ENCODE assay signal across 16 cellular contexts in the genomic region with DNA sequence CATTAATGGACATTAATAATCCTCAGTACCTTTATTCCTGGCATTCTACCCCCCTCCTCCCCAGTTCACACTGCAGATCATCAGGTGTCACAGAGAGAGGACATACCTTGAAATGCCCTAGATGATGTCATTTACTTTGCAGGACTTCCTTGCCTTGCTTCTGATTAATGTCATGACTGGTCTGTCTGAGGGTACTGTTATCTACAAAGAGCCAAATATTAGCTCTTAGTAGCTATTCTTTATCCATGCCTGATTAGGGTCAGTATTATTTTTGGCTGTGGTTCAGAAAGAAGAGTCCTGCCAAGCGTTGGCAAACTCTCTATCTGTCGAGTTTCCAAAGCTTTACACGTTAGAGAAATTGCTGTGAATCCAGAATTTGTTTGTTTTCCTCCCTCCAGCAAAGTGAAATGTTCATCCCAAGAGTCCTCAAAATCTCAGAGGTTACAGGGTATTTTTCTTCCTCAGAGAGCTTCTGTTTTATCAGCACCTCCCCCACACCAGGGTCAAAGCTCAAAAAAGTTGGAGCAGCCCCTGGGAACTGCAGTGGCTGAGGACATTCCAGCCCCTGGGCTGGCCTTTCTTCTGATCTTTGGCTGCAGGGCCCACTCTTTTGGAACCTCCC. TPM values are rescaled to one million over a fixed set of nuclear protein-coding genes. Genes with fewer than 3 reads are reported as not detected.
DNase-seq lines count a peak whose midpoint lies in the region; ATAC-seq and TF ChIP-seq lines count a peak whose summit lies in the region.
"Had no signal": no experiment of that assay in that cellular context is flagged by ENCODE, and none has a peak within 500 bp of the region (broad histone marks: within the 10 kb centered on the region; RNA-seq: fewer than 3 reads in every experiment).

No MANE protein-coding gene starts in this region.

- H3K36me3 Mint-ChIP-seq in activated CD8-positive, alpha-beta memory T cell treated with anti-CD3 and anti-CD28 coated beads, Interleukin-2, amount 10 ng/mL, durations not matched to agents 7 days and 5 days: peaks cover 84% of the 10 kb centered on the region
- peaks cover 89% of the 10 kb centered on the region for H3K36me3 Mint-ChIP-seq in activated CD8-positive, alpha-beta T cell treated with anti-CD3 and anti-CD28 coated beads for 36 hours (ENCODE audit: low read depth)

- H3K4me1 Mint-ChIP-seq in activated CD8-positive, alpha-beta memory T cell treated with anti-CD3 and anti-CD28 coated beads, Interleukin-2, amount 10 ng/mL, durations not matched to agents 7 days and 5 days: peaks cover 27% of the 10 kb centered on the region
- peaks cover 33% of the 10 kb centered on the region for H3K4me1 Mint-ChIP-seq in activated CD8-positive, alpha-beta T cell treated with anti-CD3 and anti-CD28 coated beads for 36 hours (ENCODE audit: low read depth)
- H3K4me1 Mint-ChIP-seq: IgD-negative memory B cell had no signal

- no peak for DNase-seq in activated CD8-positive, alpha-beta memory T cell treated with anti-CD3 and anti-CD28 coated beads, Interleukin-2, amount 10 ng/mL, durations not matched to agents 7 days and 5 days
- no peak for DNase-seq in activated CD8-positive, alpha-beta memory T cell treated with anti-CD3 and anti-CD28 coated beads for 24 hours
- no peak for DNase-seq in activated CD8-positive, alpha-beta T cell treated with anti-CD3 and anti-CD28 coated beads for 36 hours
- DNase-seq in hepatocyte (ENCODE audit: low spot score) (no peak), AG08395 (ENCODE audit: low spot score) (no peak), uterus (no peak), D341Med (ENCODE audit: low spot score) (no peak)
- DNase-seq: DMS79; effector memory CD8-positive, alpha-beta T cell; heart right ventricle; NCI-H2029 treated with DMSO at 0.1 percent for 48 hours; thyroid gland had no signal

- H3K36me3 ChIP-seq in hepatocyte (replicated peaks; ENCODE audit: insufficient read depth, low read depth) (peaks cover 5% of the 10 kb centered on the region), subcutaneous abdominal adipose tissue (ENCODE audit: control insufficient read depth in 5 of 5, insufficient read depth in 5 of 5, low read length in 5 of 5) (peaks cover 6 to 41% (median 14%) of the 10 kb centered on the region in 5 donors), uterus (no peaks in the 10 kb centered on the region)
- H3K36me3 ChIP-seq: thyroid gland had no signal

- peak overlapping the region; percentile 67 for H3K27ac ChIP-seq in hepatocyte
- H3K27ac ChIP-seq in subcutaneous abdominal adipose tissue (ENCODE audit: low read depth, low read length): peak overlapping the region; percentile 24
- no peak overlapping the region for H3K27ac ChIP-seq in uterus
- H3K27ac ChIP-seq: ascending aorta, heart right ventricle, thyroid gland had no signal

- H3K9me3 ChIP-seq in hepatocyte (ENCODE audit: low read depth) (no peaks in the 10 kb centered on the region), subcutaneous abdominal adipose tissue (ENCODE audit: control insufficient read depth in 5 of 5, low read length in 5 of 5) (no peaks in the 10 kb centered on the region), uterus (no peaks in the 10 kb centered on the region)
- H3K9me3 ChIP-seq: ascending aorta, heart right ventricle, thyroid gland had no signal

- H3K4me3 Mint-ChIP-seq in activated CD8-positive, alpha-beta memory T cell treated with anti-CD3 and anti-CD28 coated beads, Interleukin-2, amount 10 ng/mL, durations not matched to agents 7 days and 5 days: no peak overlapping the region
- H3K4me3 Mint-ChIP-seq in activated CD8-positive, alpha-beta T cell treated with anti-CD3 and anti-CD28 coated beads for 36 hours: no peak overlapping the region
- H3K4me3 Mint-ChIP-seq: effector memory CD8-positive, alpha-beta T cell; IgD-negative memory B cell had no signal

- H3K4me2 ChIP-seq in hepatocyte: peak overlapping the region; percentile 39

- no peaks in the 10 kb centered on the region for H3K9me2 ChIP-seq in hepatocyte (replicated peaks; ENCODE audit: insufficient read depth)

- peaks cover 15% of the 10 kb centered on the region for H4K20me1 ChIP-seq in hepatocyte (ENCODE audit: insufficient read depth, poor library complexity, severe bottlenecking)

- H3K9me3 Mint-ChIP-seq in activated CD8-positive, alpha-beta memory T cell treated with anti-CD3 and anti-CD28 coated beads, Interleukin-2, amount 10 ng/mL, durations not matched to agents 7 days and 5 days (ENCODE audit: low read depth): no peaks in the 10 kb centered on the region
- no peaks in the 10 kb centered on the region for H3K9me3 Mint-ChIP-seq in activated CD8-positive, alpha-beta T cell treated with anti-CD3 and anti-CD28 coated beads for 36 hours
- H3K9me3 Mint-ChIP-seq: effector memory CD8-positive, alpha-beta T cell; IgD-negative memory B cell had no signal

- no peak for ATAC-seq in activated CD8-positive, alpha-beta memory T cell treated with anti-CD3 and anti-CD28 coated beads, Interleukin-2, amount 10 ng/mL, durations not matched to agents 7 days and 5 days
- no peak for ATAC-seq in activated CD8-positive, alpha-beta T cell treated with anti-CD3 and anti-CD28 coated beads for 36 hours
- ATAC-seq: effector memory CD8-positive, alpha-beta T cell had no signal

- no peaks in the 10 kb centered on the region for H3K27me3 Mint-ChIP-seq in activated CD8-positive, alpha-beta memory T cell treated with anti-CD3 and anti-CD28 coated beads, Interleukin-2, amount 10 ng/mL, durations not matched to agents 7 days and 5 days
- H3K27me3 Mint-ChIP-seq in activated CD8-positive, alpha-beta T cell treated with anti-CD3 and anti-CD28 coated beads for 36 hours: no peaks in the 10 kb centered on the region
- H3K27me3 Mint-ChIP-seq: effector memory CD8-positive, alpha-beta T cell; IgD-negative memory B cell had no signal

- H3K27ac Mint-ChIP-seq in activated CD8-positive, alpha-beta memory T cell treated with anti-CD3 and anti-CD28 coated beads, Interleukin-2, amount 10 ng/mL, durations not matched to agents 7 days and 5 days: peak overlapping the region; percentile 16
- peak overlapping the region; percentile 2 for H3K27ac Mint-ChIP-seq in activated CD8-positive, alpha-beta T cell treated with anti-CD3 and anti-CD28 coated beads for 36 hours
- H3K27ac Mint-ChIP-seq: effector memory CD8-positive, alpha-beta T cell; IgD-negative memory B cell had no signal

- CTCF ChIA-PET in activated CD8-positive, alpha-beta memory T cell treated with anti-CD3 and anti-CD28 coated beads, Interleukin-2, amount 10 ng/mL, durations not matched to agents 7 days and 5 days (lab: Charles Lee): interaction anchor here (1.2 kb wide), 1 partner anchor 13 kb away, joined by 3 read pairs; the partner anchor contains the start of gene SCD
- CTCF ChIA-PET in activated CD8-positive, alpha-beta T cell treated with anti-CD3 and anti-CD28 coated beads for 36 hours (lab: Charles Lee): interaction anchor here (0.6 to 2.0 kb wide), 4 partner anchors 9 to 75 kb away, joined by 3 to 8 read pairs (median 4); no protein-coding TSS in a partner anchor

- POLR2A ChIA-PET in activated CD8-positive, alpha-beta T cell treated with anti-CD3 and anti-CD28 coated beads for 36 hours (lab: Charles Lee): interaction anchor here (0.7 to 3.3 kb wide), 4 partner anchors 8 to 14 kb away, joined by 3 to 14 read pairs (median 3); no protein-coding TSS in a partner anchor

- intact Hi-C loops in activated CD8-positive, alpha-beta T cell treated with anti-CD3 and anti-CD28 coated beads for 36 hours (cut with micrococcal nuclease): no loop called here
- intact Hi-C loops in uterus (cut with DNase I; ENCODE audit: low total_unique reads): no loop called here

- H3K79me2 ChIP-seq in hepatocyte: peaks cover 19% of the 10 kb centered on the region

- peaks cover 56% of the 10 kb centered on the region for H3K4me1 ChIP-seq in hepatocyte (ENCODE audit: insufficient read depth)
- H3K4me1 ChIP-seq in subcutaneous abdominal adipose tissue (ENCODE audit: control insufficient read depth in 5 of 5, insufficient read depth in 5 of 5, low read length in 5 of 5): peaks cover 2 to 31% (median 26%) of the 10 kb centered on the region in 5 donors
- H3K4me1 ChIP-seq in uterus: no peaks in the 10 kb centered on the region
- H3K4me1 ChIP-seq: ascending aorta had no signal

- no peak overlapping the region for H2AFZ ChIP-seq in hepatocyte

- 34% methylated on average over 3 of the region's 3 CpGs for WGBS in hepatocyte (ENCODE audit: low lambda C conversion rate, missing lambda C conversion rate)

- H3K4me3 ChIP-seq in hepatocyte (no peak overlapping the region), subcutaneous abdominal adipose tissue (ENCODE audit: low read depth in 1 of 5, low read length in 5 of 5) (no peak overlapping the region), uterus (no peak overlapping the region)
- H3K4me3 ChIP-seq: ascending aorta, heart right ventricle, thyroid gland had no signal

- H3K9ac ChIP-seq in subcutaneous abdominal adipose tissue (ENCODE audit: low read length in 5 of 5): no peak overlapping the region

- H3K27me3 ChIP-seq in hepatocyte: no peaks in the 10 kb centered on the region
- H3K27me3 ChIP-seq in subcutaneous abdominal adipose tissue (ENCODE audit: control insufficient read depth in 5 of 5, insufficient read depth in 4 of 5, low read length in 5 of 5): no peaks in the 10 kb centered on the region
- H3K27me3 ChIP-seq in uterus: no peaks in the 10 kb centered on the region
- H3K27me3 ChIP-seq: ascending aorta, heart right ventricle, thyroid gland had no signal

- no peak for TF ChIP-seq POLR2A in uterus (IDR thresholded peaks at IDR 0.05)

- no peak for TF ChIP-seq CTCF in activated CD8-positive, alpha-beta T cell treated with anti-CD3 and anti-CD28 coated beads for 36 hours (IDR thresholded peaks at IDR 0.05)
- TF ChIP-seq CTCF in hepatocyte (IDR thresholded peaks at IDR 0.05; ENCODE audit: poor library complexity) (no peak), uterus (IDR thresholded peaks at IDR 0.05) (no peak)

RNA-seq across cellular contexts. Expression of gene SCD, which starts 12.6 kb away (rescaled TPM):
- 100 to 1,000 TPM; 121 to 134 TPM for total RNA-seq in activated CD8-positive, alpha-beta memory T cell treated with anti-CD3 and anti-CD28 coated beads, Interleukin-2, amount 10 ng/mL, durations not matched to agents 7 days and 5 days
- 100 to 1,000 TPM; 271 TPM for total RNA-seq in activated CD8-positive, alpha-beta T cell treated with anti-CD3 and anti-CD28 coated beads for 36 hours
- total RNA-seq in hepatocyte (589 and 622 TPM in 2 replicates), uterus (10 to 100 TPM in 1 of 4 donors, 1 to 10 TPM in 2, under 1 TPM in 1; 0.59 to 29.8 (median 6.0) TPM)
- polyA plus RNA-seq in hepatocyte: 213 and 282 TPM in 2 replicates

RNA-seq across cellular contexts. Expression of gene PKD2L1, which starts 29.6 kb away (rescaled TPM):
- not detected for total RNA-seq in activated CD8-positive, alpha-beta memory T cell treated with anti-CD3 and anti-CD28 coated beads, Interleukin-2, amount 10 ng/mL, durations not matched to agents 7 days and 5 days
- not detected for total RNA-seq in activated CD8-positive, alpha-beta T cell treated with anti-CD3 and anti-CD28 coated beads for 36 hours
- total RNA-seq in hepatocyte (0.10 TPM in 1 of 2 replicates, not detected in the other), uterus (not detected)
- 0.88 and 1.9 TPM in 2 replicates for polyA plus RNA-seq in hepatocyte
- total RNA-seq: ascending aorta, heart right ventricle, renal cortical epithelial cell, thyroid gland had no signal
- polyA plus RNA-seq: heart right ventricle, IgD-negative memory B cell had no signal

Comparison
In these comparisons a context has a peak if more than half of its experiments do, and no peak if none do; other contexts are left out.
1. H3K27ac ChIP-seq: peak in hepatocyte (single experiment) and subcutaneous abdominal adipose tissue (single experiment); none in uterus (0 of 2).